ENCODE assay signal across 17 cellular contexts in genomic region chr3:24305795-24306467, GRCh38.
DNase-seq lines count a peak whose midpoint lies in the region; ATAC-seq and TF ChIP-seq lines count a peak whose summit lies in the region.
"Had no signal": no experiment of that assay in that cellular context is flagged by ENCODE, and none has a peak within 500 bp of the region (broad histone marks: within the 10 kb centered on the region; RNA-seq: fewer than 3 reads in every experiment).

No MANE protein-coding gene starts in this region.

- ATAC-seq in WTC11 (peak; percentile 98), thoracic aorta (ENCODE audit: insufficient number of reproducible peaks, low FRiP score, low read depth) (no peak)
- ATAC-seq: upper lobe of right lung had no signal

- no peaks in the 10 kb centered on the region for H3K9me3 Mint-ChIP-seq in WTC11
- H3K9me3 Mint-ChIP-seq: activated naive CD8-positive, alpha-beta T cell treated with anti-CD3 and anti-CD28 coated beads, Interleukin-2, amount 10 ng/mL, durations not matched to agents 7 days and 5 days; neural crest cell had no signal

- H3K4me3 ChIP-seq in thoracic aorta: no peak overlapping the region
- H3K4me3 ChIP-seq in BE2C (ENCODE audit: low read depth, low read length): no peak overlapping the region
- H3K4me3 ChIP-seq: left ventricle myocardium inferior, upper lobe of right lung had no signal

- no peaks in the 10 kb centered on the region for H3K27me3 ChIP-seq in thoracic aorta (replicated peaks; ENCODE audit: insufficient read depth)
- no peaks in the 10 kb centered on the region for H3K27me3 ChIP-seq in BE2C
- H3K27me3 ChIP-seq: upper lobe of right lung had no signal

- no peaks in the 10 kb centered on the region for H3K36me3 ChIP-seq in thoracic aorta
- no peaks in the 10 kb centered on the region for H3K36me3 ChIP-seq in BE2C
- H3K36me3 ChIP-seq: left ventricle myocardium inferior, upper lobe of right lung had no signal

- no peaks in the 10 kb centered on the region for H3K27me3 Mint-ChIP-seq in WTC11 (ENCODE audit: low read depth)

- CTCF ChIA-PET in WTC11 (lab: Charles Lee): interaction anchor here (0.6 to 1.1 kb wide), 2 partner anchors 13 to 54 kb away, joined by 3 read pairs; no protein-coding TSS in a partner anchor

- H3K27ac ChIP-seq in thoracic aorta: peak overlapping the region; percentile 43 to 60
- H3K27ac ChIP-seq: left ventricle myocardium inferior, upper lobe of right lung, VCaP had no signal

- H3K4me3 Mint-ChIP-seq in WTC11: no peak overlapping the region
- H3K4me3 Mint-ChIP-seq: activated naive CD8-positive, alpha-beta T cell treated with anti-CD3 and anti-CD28 coated beads, Interleukin-2, amount 10 ng/mL, durations not matched to agents 7 days and 5 days; neural crest cell had no signal

- peaks cover 13 to 35% of the 10 kb centered on the region in 2 donors for H3K4me1 ChIP-seq in thoracic aorta (ENCODE audit: control insufficient read depth in 1 of 2, low read depth in 2 of 2)
- H3K4me1 ChIP-seq in BE2C: no peaks in the 10 kb centered on the region

- no peaks in the 10 kb centered on the region for H3K36me3 Mint-ChIP-seq in WTC11
- H3K36me3 Mint-ChIP-seq: activated naive CD8-positive, alpha-beta T cell treated with anti-CD3 and anti-CD28 coated beads, Interleukin-2, amount 10 ng/mL, durations not matched to agents 7 days and 5 days had no signal

- POLR2A ChIA-PET in WTC11 (lab: Charles Lee): no interaction called here

- peak; percentile 20 for DNase-seq in NCI-H2171 treated with DMSO at 0.1 percent for 48 hours (lab: John Stamatoyannopoulos, UW)
- DNase-seq in NCI-H2171 (lab: John Stamatoyannopoulos, UW): no peak
- DNase-seq in WTC11 (ENCODE audit: low spot score): peak; percentile 53
- peak; percentile 33 for DNase-seq in iris pigment epithelial cell (ENCODE audit: low read depth)
- DNase-seq in thoracic aorta (ENCODE audit: low spot score): no peak
- no peak for DNase-seq in NCI-H187 (lab: John Stamatoyannopoulos, UW)
- DNase-seq in NCI-H345 treated with DMSO at 0.1 percent for 48 hours (lab: John Stamatoyannopoulos, UW; ENCODE audit: unreplicated experiment): no peak
- DNase-seq in BE2C: no peak
- DNase-seq: activated naive CD8-positive, alpha-beta T cell treated with anti-CD3 and anti-CD28 coated beads, Interleukin-2, amount 10 ng/mL, durations not matched to agents 7 days and 5 days; foreskin melanocyte; left ventricle myocardium inferior; NCI-H510A treated with DMSO at 0.1 percent for 48 hours; SHP77; stimulated activated CD8-positive, alpha-beta memory T cell treated with anti-CD3 and anti-CD28 coated beads, Interleukin-4, amount 100 ng/mL, for 48 hours; upper lobe of right lung had no signal

- no peaks in the 10 kb centered on the region for H3K9me3 ChIP-seq in thoracic aorta
- H3K9me3 ChIP-seq in BE2C: no peaks in the 10 kb centered on the region
- H3K9me3 ChIP-seq: left ventricle myocardium inferior, upper lobe of right lung had no signal

- no peak overlapping the region for H3K27ac Mint-ChIP-seq in WTC11
- H3K27ac Mint-ChIP-seq: activated naive CD8-positive, alpha-beta T cell treated with anti-CD3 and anti-CD28 coated beads, Interleukin-2, amount 10 ng/mL, durations not matched to agents 7 days and 5 days had no signal

- no peak for TF ChIP-seq CTCF in WTC11 (IDR thresholded peaks at IDR 0.05)
- no peak for TF ChIP-seq CTCF in thoracic aorta (IDR thresholded peaks at IDR 0.05)
- no peak for TF ChIP-seq CTCF in BE2C (IDR thresholded peaks at IDR 0.05; ENCODE audit: low read depth, low read length)

- peaks cover 18% of the 10 kb centered on the region for H3K4me1 Mint-ChIP-seq in WTC11
- H3K4me1 Mint-ChIP-seq: activated naive CD8-positive, alpha-beta T cell treated with anti-CD3 and anti-CD28 coated beads, Interleukin-2, amount 10 ng/mL, durations not matched to agents 7 days and 5 days; neural crest cell had no signal

TF ChIP-seq in WTC11, 78 proteins besides CTCF, POLR2A, EP300 and RAD21:
- no peak for TF ChIP-seq ZNF425 (CRISPR knock-in tag; conservative IDR thresholded peaks at IDR 0.05)
- TF ChIP-seq AFF4 (CRISPR knock-in tag; IDR thresholded peaks at IDR 0.05; ENCODE audit: borderline replicate concordance): no peak

Comparison
In these comparisons a context has a peak if more than half of its experiments do, and no peak if none do; other contexts are left out.
1. DNase-seq: peak in NCI-H2171 treated with DMSO at 0.1 percent for 48 hours (single experiment), WTC11 (single experiment) and iris pigment epithelial cell (single experiment); none in NCI-H2171 (single experiment), thoracic aorta (single experiment), NCI-H187 (0 of 2), NCI-H345 treated with DMSO at 0.1 percent for 48 hours (single experiment) and BE2C (single experiment).